In the genomic region with DNA sequence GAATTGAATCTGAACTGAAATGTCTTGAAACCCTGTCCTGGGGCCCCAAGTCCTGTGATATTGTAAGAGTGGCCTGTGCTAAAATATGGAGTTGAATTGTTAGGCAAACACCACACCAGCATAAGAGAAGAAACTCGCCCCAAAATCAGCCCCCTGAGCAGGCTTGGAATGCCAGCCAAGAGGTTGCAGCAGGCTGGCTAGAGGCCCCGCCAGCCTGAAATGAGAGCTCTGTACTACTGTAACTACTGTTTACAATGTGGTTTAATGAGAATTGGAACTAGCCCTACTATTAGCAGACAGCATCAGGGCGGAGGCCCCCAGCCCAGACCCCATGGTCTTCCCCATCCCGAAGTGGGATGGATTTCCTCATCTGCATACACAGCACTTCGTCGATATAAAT, we compare ENCODE assay signal across 9 cellular contexts. TPM values are rescaled to one million over a fixed set of nuclear protein-coding genes. Genes with fewer than 3 reads are reported as not detected.
"Had no signal": no experiment of that assay in that cellular context is flagged by ENCODE, and none has a peak within 500 bp of the region (broad histone marks: within the 10 kb centered on the region; RNA-seq: fewer than 3 reads in every experiment).

No MANE protein-coding gene starts in this region.

- DNase-seq: GOT3, HCEC 1CT, KBM-7 had no signal

- H3K27ac ChIP-seq: HL-60 had no signal

- H3K4me3 Mint-ChIP-seq: H9, IgD-negative memory B cell had no signal

- FAIRE-seq: H54, HepG2 had no signal

- ATAC-seq: HepG2 had no signal

- H3K9me3 Mint-ChIP-seq: H9, IgD-negative memory B cell had no signal

- H3K4me1 Mint-ChIP-seq: IgD-negative memory B cell had no signal

- H3K27ac Mint-ChIP-seq: H9, IgD-negative memory B cell had no signal

- H3K36me3 Mint-ChIP-seq: IgD-negative memory B cell had no signal

RNA-seq across cellular contexts. Expression of a gene that starts 23.7 kb away (rescaled TPM):
- total RNA-seq: H9, HepG2, HT1080 had no signal
- polyA plus RNA-seq: IgD-negative memory B cell had no signal

RNA-seq across cellular contexts. Expression of a gene that starts 31.8 kb away (rescaled TPM):
- total RNA-seq: H9, HepG2, HT1080 had no signal
- polyA plus RNA-seq: HepG2, IgD-negative memory B cell had no signal

RNA-seq across cellular contexts. Expression of a gene that starts 43.9 kb away (rescaled TPM):
- total RNA-seq: H9, HT1080 had no signal
